8 cellular contexts compared by ENCODE assay signal in the genomic region with DNA sequence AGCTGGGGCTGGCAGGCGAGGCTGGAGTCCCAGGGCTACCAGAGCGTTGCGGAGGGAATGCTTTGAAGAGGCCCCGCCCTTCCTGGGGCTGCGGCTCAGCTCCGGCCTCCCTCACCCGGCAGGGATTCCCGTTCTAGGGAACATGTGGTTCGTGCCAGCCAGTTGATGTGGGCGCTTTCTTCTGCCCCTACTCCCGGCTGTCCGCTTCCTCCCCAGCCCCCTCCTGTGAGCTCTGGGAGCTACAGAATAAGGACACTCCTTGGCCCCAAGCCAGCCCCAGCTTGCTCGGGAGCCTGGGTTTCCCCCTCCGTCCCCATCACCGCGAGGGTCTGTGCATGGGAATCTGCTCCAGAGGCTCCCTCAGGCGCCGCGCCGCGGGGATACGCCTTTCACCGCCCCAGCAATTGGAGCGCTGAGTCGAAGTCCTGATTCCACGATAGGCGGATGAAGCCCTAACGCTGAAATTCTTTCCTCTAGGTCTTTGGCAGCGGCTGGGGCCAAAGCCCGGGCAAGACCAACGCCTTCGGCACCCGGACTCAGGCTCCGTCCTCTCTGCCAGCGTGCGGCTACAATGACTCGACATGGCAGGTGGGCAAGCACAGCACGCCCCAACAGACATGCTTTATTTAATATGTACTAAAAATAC.
A peak's percentile ranks its signal among the peaks of the same experiment; 100 is the strongest.
DNase-seq lines count a peak whose midpoint lies in the region; ATAC-seq and TF ChIP-seq lines count a peak whose summit lies in the region.

No MANE protein-coding gene starts in this region.

- H3K27me3 ChIP-seq in SJSA1 (replicated peaks) = no peaks in the 10 kb centered on the region; the same call in 1 of the 2 replicates
- peaks cover 0 to 6% of the 10 kb centered on the region in 2 donors for H3K27me3 ChIP-seq in naive thymus-derived CD4-positive, alpha-beta T cell (ENCODE audit: control insufficient read depth in 2 of 2, insufficient read depth in 2 of 2, low read length in 2 of 2)

- CTCF ChIA-PET in naive thymus-derived CD4-positive, alpha-beta T cell (lab: Charles Lee) = no interaction called here

- no peak for ATAC-seq in naive thymus-derived CD4-positive, alpha-beta T cell
- no peak for ATAC-seq in HG02973 (IDR thresholded peaks at IDR 0.05; ENCODE audit: unreplicated experiment)

- H3K36me3 Mint-ChIP-seq in nephron (ENCODE audit: low read depth) = no peaks in the 10 kb centered on the region
- peaks cover 0 to 4% (median 0%) of the 10 kb centered on the region in 5 donors for H3K36me3 Mint-ChIP-seq in naive thymus-derived CD4-positive, alpha-beta T cell

- no peaks in the 10 kb centered on the region for H3K36me3 ChIP-seq in SJSA1
- H3K36me3 ChIP-seq in naive thymus-derived CD4-positive, alpha-beta T cell (ENCODE audit: control insufficient read depth in 2 of 3, insufficient read depth in 3 of 3, low read length in 3 of 3) = no peaks in the 10 kb centered on the region

- TF ChIP-seq CTCF in foreskin fibroblast (IDR thresholded peaks at IDR 0.05; ENCODE audit: low read depth, low read length) = no peak
- no peak for TF ChIP-seq CTCF in nephron (IDR thresholded peaks at IDR 0.05; ENCODE audit: unreplicated experiment in 3 of 3)

- H3K27ac Mint-ChIP-seq in nephron = peak overlapping the region; percentile 59 to 87 (median 81)
- no peak overlapping the region for H3K27ac Mint-ChIP-seq in naive thymus-derived CD4-positive, alpha-beta T cell

- H3K27me3 Mint-ChIP-seq in nephron (ENCODE audit: low read depth) = peaks cover 53% of the 10 kb centered on the region
- peaks cover 47 to 81% (median 62%) of the 10 kb centered on the region in 5 donors for H3K27me3 Mint-ChIP-seq in naive thymus-derived CD4-positive, alpha-beta T cell

- peaks cover 14% of the 10 kb centered on the region for H3K4me1 ChIP-seq in SJSA1 (replicated peaks)
- H3K4me1 ChIP-seq in naive thymus-derived CD4-positive, alpha-beta T cell (ENCODE audit: control insufficient read depth in 2 of 2, insufficient read depth in 2 of 2, low read length in 2 of 2) = no peaks in the 10 kb centered on the region

- no peaks in the 10 kb centered on the region for H3K9me3 Mint-ChIP-seq in nephron
- H3K9me3 Mint-ChIP-seq in naive thymus-derived CD4-positive, alpha-beta T cell = peaks cover 0 to 4% (median 0%) of the 10 kb centered on the region in 11 donors

- DNase-seq in ELF-1 (ENCODE audit: low read depth, low spot score) (peak; percentile 93), SJSA1 (ENCODE audit: low read depth in 1 of 2, low spot score in 2 of 2) (peak; percentile 29 to 56), foreskin fibroblast (peak; percentile 47 to 84), GOT3 (lab: John Stamatoyannopoulos, UW) (no peak), GDM1 (lab: John Stamatoyannopoulos, UW) (no peak)
- DNase-seq in naive thymus-derived CD4-positive, alpha-beta T cell = no peak

- no peak overlapping the region for H3K27ac ChIP-seq in SJSA1
- no peak overlapping the region for H3K27ac ChIP-seq in naive thymus-derived CD4-positive, alpha-beta T cell (ENCODE audit: low read depth, low read length)

- H3K4me3 ChIP-seq in SJSA1 = peak overlapping the region; percentile 8; the same call in 1 of the 2 replicates
- H3K4me3 ChIP-seq in foreskin fibroblast (ENCODE audit: low read depth in 1 of 2, low read length in 2 of 2) = peak overlapping the region; percentile 47 to 53
- H3K4me3 ChIP-seq in naive thymus-derived CD4-positive, alpha-beta T cell (ENCODE audit: low read length) = no peak overlapping the region

- POLR2A ChIA-PET in naive thymus-derived CD4-positive, alpha-beta T cell (lab: Charles Lee) = no interaction called here

- peak overlapping the region; percentile 66 to 83 (median 78) for H3K4me3 Mint-ChIP-seq in nephron
- H3K4me3 Mint-ChIP-seq in naive thymus-derived CD4-positive, alpha-beta T cell = peak overlapping the region in 3 of 10 donors; percentile 8 to 30 (median 21)

- peaks cover 23% of the 10 kb centered on the region for H3K4me1 Mint-ChIP-seq in nephron
- peaks cover 0 to 10% (median 5%) of the 10 kb centered on the region in 7 donors for H3K4me1 Mint-ChIP-seq in naive thymus-derived CD4-positive, alpha-beta T cell

- no peaks in the 10 kb centered on the region for H3K9me3 ChIP-seq in SJSA1 (replicated peaks)
- H3K9me3 ChIP-seq in naive thymus-derived CD4-positive, alpha-beta T cell (ENCODE audit: control insufficient read depth in 2 of 3, low read length in 3 of 3) = no peaks in the 10 kb centered on the region

- intact Hi-C loops in naive thymus-derived CD4-positive, alpha-beta T cell (cut with micrococcal nuclease) = no loop called here

Comparison
In these comparisons a context has a peak if more than half of its experiments do, and no peak if none do; other contexts are left out.
1. DNase-seq: peak in ELF-1 (single experiment), SJSA1 (2 of 2) and foreskin fibroblast (2 of 2); none in GOT3 (single experiment), naive thymus-derived CD4-positive, alpha-beta T cell (0 of 9) and GDM1 (single experiment).
2. H3K27ac Mint-ChIP-seq: peak in nephron (3 of 3); none in naive thymus-derived CD4-positive, alpha-beta T cell (0 of 9).